Comparison of ENCODE assay signal across 1 cellular context in genomic region chr2:232492963-232493700, GRCh38.
TF ChIP-seq lines count a peak whose summit lies in the region.

No MANE protein-coding gene starts in this region.

TF ChIP-seq in IMR-90, 13 proteins besides CTCF, POLR2A, EP300 and RAD21:
- TF ChIP-seq MAFK (IDR thresholded peaks at IDR 0.05; ENCODE audit: low read depth, low read length), result no peak
- no peak for TF ChIP-seq CHD1 (IDR thresholded peaks at IDR 0.05; ENCODE audit: low read depth, low read length)
- no peak for TF ChIP-seq USF2 (IDR thresholded peaks at IDR 0.05; ENCODE audit: low read depth, low read length)
- no peak for TF ChIP-seq CEBPB (IDR thresholded peaks at IDR 0.05; ENCODE audit: low read depth, low read length)
- no peak for TF ChIP-seq MAZ (IDR thresholded peaks at IDR 0.05; ENCODE audit: borderline replicate concordance, low read depth, low read length)
- no peak for TF ChIP-seq NFE2L2 (IDR thresholded peaks at IDR 0.05; ENCODE audit: low read depth, low read length)
- TF ChIP-seq RCOR1 (IDR thresholded peaks at IDR 0.05; ENCODE audit: insufficient replicate concordance, low read length), result no peak
- no peak for TF ChIP-seq SMC3 (IDR thresholded peaks at IDR 0.05; ENCODE audit: low read depth, low read length)
- TF ChIP-seq BHLHE40 (IDR thresholded peaks at IDR 0.05; ENCODE audit: low read depth, low read length), result no peak
- no peak for TF ChIP-seq MXI1 (IDR thresholded peaks at IDR 0.05; ENCODE audit: borderline replicate concordance, low read depth, low read length)
- no peak for TF ChIP-seq RFX5 (IDR thresholded peaks at IDR 0.05; ENCODE audit: low read depth, low read length)
- TF ChIP-seq FOS (IDR thresholded peaks at IDR 0.05; ENCODE audit: low read depth, low read length), result no peak
- TF ChIP-seq ELK1 (IDR thresholded peaks at IDR 0.05; ENCODE audit: borderline replicate concordance, low read depth, low read length), result no peak
TF ChIP-seq in IMR-90: peak in this region for 0.
